1 cellular context compared by ENCODE assay signal in the genomic region with DNA sequence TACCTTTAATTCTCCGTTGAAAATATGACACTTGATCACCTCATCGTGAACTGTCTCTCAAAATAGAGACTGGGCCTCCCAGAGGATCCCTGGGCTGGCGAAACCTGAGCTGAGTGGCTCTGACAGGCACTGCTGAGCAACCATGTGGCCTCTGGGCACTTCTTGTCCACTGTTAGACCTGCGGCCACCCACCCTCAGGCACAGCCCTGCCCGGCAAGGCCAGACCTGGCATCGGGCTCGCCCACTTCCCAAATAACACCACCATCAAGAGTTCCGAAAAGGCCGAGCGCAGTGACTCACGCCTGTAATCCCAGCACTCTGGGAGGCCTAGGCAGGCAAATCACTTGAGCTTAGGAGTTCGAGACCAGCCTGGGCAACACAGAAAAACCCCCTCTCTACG.
TF ChIP-seq lines count a peak whose summit lies in the region.

No MANE protein-coding gene starts in this region.

TF ChIP-seq in WTC11, 78 proteins besides CTCF, POLR2A, EP300 and RAD21 (continued from another document):
- TF ChIP-seq KAT7 (CRISPR knock-in tag; IDR thresholded peaks at IDR 0.05; ENCODE audit: borderline replicate concordance) (no peak), TCF7 (CRISPR knock-in tag; IDR thresholded peaks at IDR 0.05; ENCODE audit: low read depth) (no peak), GRHL2 (CRISPR knock-in tag; IDR thresholded peaks at IDR 0.05; ENCODE audit: insufficient replicate concordance, severe bottlenecking) (no peak), IRF2 (CRISPR knock-in tag; IDR thresholded peaks at IDR 0.05; ENCODE audit: borderline replicate concordance, low read depth) (no peak)
- TF ChIP-seq, protein P1, sequence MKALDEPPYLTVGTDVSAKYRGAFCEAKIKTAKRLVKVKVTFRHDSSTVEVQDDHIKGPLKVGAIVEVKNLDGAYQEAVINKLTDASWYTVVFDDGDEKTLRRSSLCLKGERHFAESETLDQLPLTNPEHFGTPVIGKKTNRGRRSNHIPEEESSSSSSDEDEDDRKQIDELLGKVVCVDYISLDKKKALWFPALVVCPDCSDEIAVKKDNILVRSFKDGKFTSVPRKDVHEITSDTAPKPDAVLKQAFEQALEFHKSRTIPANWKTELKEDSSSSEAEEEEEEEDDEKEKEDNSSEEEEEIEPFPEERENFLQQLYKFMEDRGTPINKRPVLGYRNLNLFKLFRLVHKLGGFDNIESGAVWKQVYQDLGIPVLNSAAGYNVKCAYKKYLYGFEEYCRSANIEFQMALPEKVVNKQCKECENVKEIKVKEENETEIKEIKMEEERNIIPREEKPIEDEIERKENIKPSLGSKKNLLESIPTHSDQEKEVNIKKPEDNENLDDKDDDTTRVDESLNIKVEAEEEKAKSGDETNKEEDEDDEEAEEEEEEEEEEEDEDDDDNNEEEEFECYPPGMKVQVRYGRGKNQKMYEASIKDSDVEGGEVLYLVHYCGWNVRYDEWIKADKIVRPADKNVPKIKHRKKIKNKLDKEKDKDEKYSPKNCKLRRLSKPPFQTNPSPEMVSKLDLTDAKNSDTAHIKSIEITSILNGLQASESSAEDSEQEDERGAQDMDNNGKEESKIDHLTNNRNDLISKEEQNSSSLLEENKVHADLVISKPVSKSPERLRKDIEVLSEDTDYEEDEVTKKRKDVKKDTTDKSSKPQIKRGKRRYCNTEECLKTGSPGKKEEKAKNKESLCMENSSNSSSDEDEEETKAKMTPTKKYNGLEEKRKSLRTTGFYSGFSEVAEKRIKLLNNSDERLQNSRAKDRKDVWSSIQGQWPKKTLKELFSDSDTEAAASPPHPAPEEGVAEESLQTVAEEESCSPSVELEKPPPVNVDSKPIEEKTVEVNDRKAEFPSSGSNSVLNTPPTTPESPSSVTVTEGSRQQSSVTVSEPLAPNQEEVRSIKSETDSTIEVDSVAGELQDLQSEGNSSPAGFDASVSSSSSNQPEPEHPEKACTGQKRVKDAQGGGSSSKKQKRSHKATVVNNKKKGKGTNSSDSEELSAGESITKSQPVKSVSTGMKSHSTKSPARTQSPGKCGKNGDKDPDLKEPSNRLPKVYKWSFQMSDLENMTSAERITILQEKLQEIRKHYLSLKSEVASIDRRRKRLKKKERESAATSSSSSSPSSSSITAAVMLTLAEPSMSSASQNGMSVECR (CRISPR knock-in tag; IDR thresholded peaks at IDR 0.05; ENCODE audit: borderline replicate concordance) = no peak
TF ChIP-seq in WTC11: peak in this region for 0.
